ENCODE assay signal across 18 cellular contexts in genomic region chr19:51621178-51621577, GRCh38. TPM values are rescaled to one million over a fixed set of nuclear protein-coding genes. Genes with fewer than 3 reads are reported as not detected.
A peak's percentile ranks its signal among the peaks of the same experiment; 100 is the strongest.
DNase-seq lines count a peak whose midpoint lies in the region; ATAC-seq and TF ChIP-seq lines count a peak whose summit lies in the region.
"Had no signal": no experiment of that assay in that cellular context is flagged by ENCODE, and none has a peak within 500 bp of the region (broad histone marks: within the 10 kb centered on the region; RNA-seq: fewer than 3 reads in every experiment).

No MANE protein-coding gene starts in this region.

- TF ChIP-seq POLR2A in spleen (IDR thresholded peaks at IDR 0.05), result no peak

- H4K20me1 ChIP-seq in OCI-LY3 (ENCODE audit: insufficient read depth, low read length), result no peaks in the 10 kb centered on the region

- 10 to 50% (median 13%) methylated on average over 2 of the region's 2 CpGs for WGBS in spleen, 5 donors

- peaks cover 53% of the 10 kb centered on the region for H3K27me3 ChIP-seq in OCI-LY3 (ENCODE audit: low read depth, low read length)
- H3K27me3 ChIP-seq in spleen (replicated peaks in 1 of 7), result peaks cover 0 to 2% (median 0%) of the 10 kb centered on the region in 7 donors

- H3K27ac ChIP-seq in OCI-LY3 (ENCODE audit: low read length) (peak overlapping the region; percentile 41), spleen (peak overlapping the region in 7 of 8 donors; percentile 29 to 81 (median 61))
- H3K27ac ChIP-seq: coronary artery had no signal

- no peak overlapping the region for H2AFZ ChIP-seq in OCI-LY3 (ENCODE audit: low read depth, low read length)

- H3K36me3 ChIP-seq in OCI-LY3 (replicated peaks; ENCODE audit: low read depth, low read length) (no peaks in the 10 kb centered on the region), spleen (peaks cover 0 to 66% (median 12%) of the 10 kb centered on the region in 6 donors)

- H3K4me1 ChIP-seq in OCI-LY3 (ENCODE audit: low read length) (peaks cover 36% of the 10 kb centered on the region), spleen (peaks cover 0 to 47% (median 19%) of the 10 kb centered on the region in 6 donors)

- TF ChIP-seq CTCF in OCI-LY3 (IDR thresholded peaks at IDR 0.05; ENCODE audit: low read depth, low read length) (no peak), spleen (IDR thresholded peaks at IDR 0.05 in 8 of 11, conservative IDR thresholded peaks at IDR 0.05 in 3 of 11) (no peak), omental fat pad (IDR thresholded peaks at IDR 0.05) (no peak)

- 0 out of 2 replicates have a peak overlapping the region, but pooled peaks have one; percentile 6 for H3K4me3 ChIP-seq in OCI-LY3 (ENCODE audit: low read length)
- peak overlapping the region in 1 of 8 donors; percentile 8 for H3K4me3 ChIP-seq in spleen
- H3K4me3 ChIP-seq: coronary artery had no signal

- H3K4me2 ChIP-seq in OCI-LY3 (ENCODE audit: low read length), result peak overlapping the region; percentile 58

- DNase-seq in spleen (no peak), NCI-H1436 (lab: John Stamatoyannopoulos, UW) (no peak), A172 (ENCODE audit: low spot score) (no peak), left cardiac atrium (no peak), omental fat pad (ENCODE audit: low spot score) (no peak)
- DNase-seq: activated CD4-positive, alpha-beta T cell treated with anti-CD3 and anti-CD28 coated beads for 4 hours; activated T-cell treated with anti-CD3 and anti-CD28 coated beads, Interleukin-2, amount 50 U/mL, for 72 hours; amygdala; HCEC 1CT; IMR-90; NCI-H187; NK-92 treated with Interleukin-12 subunit alpha and Interleukin-12 subunit beta, amount 100 ng/mL, for 24 hours had no signal

- H3K9ac ChIP-seq in OCI-LY3 (ENCODE audit: low read length), result no peak overlapping the region

- H3K9me3 ChIP-seq in OCI-LY3 (ENCODE audit: insufficient read depth, low read length) (no peaks in the 10 kb centered on the region), spleen (peaks cover 0 to 3% (median 0%) of the 10 kb centered on the region in 8 donors)

- H3K79me2 ChIP-seq in OCI-LY3 (ENCODE audit: low read length), result no peaks in the 10 kb centered on the region

- ATAC-seq in GM18498 (IDR thresholded peaks at IDR 0.05; ENCODE audit: unreplicated experiment) (peak; percentile 69), HG03108 (IDR thresholded peaks at IDR 0.05; ENCODE audit: unreplicated experiment) (peak; percentile 54), left cardiac atrium (no peak), omental fat pad (ENCODE audit: low FRiP score) (no peak)
- ATAC-seq: activated T-cell treated with anti-CD3 and anti-CD28 coated beads, Interleukin-2, amount 50 U/mL, for 72 hours; esophagus mucosa had no signal

- intact Hi-C loops in spleen (cut with DNase I; ENCODE audit: low total_unique reads) (no loop called here), left cardiac atrium (cut with DNase I) (no loop called here)

RNA-seq across cellular contexts. Expression of gene SIGLEC5, which starts 9.0 kb away (rescaled TPM):
- total RNA-seq in spleen (10 to 100 TPM in 1 of 7 donors, 1 to 10 TPM in 4, not detected in 2; 5.9 to 12.9 (median 9.8) TPM), left cardiac atrium (under 1 TPM; 0.71 to 0.81 TPM), omental fat pad (under 1 TPM in 1 of 4 donors, not detected in 3; 0.19 TPM)
- not detected for polyA plus RNA-seq in spleen
- total RNA-seq in A172 (2014; rRNA removed; shearing (Covaris generic)), result not detected in 2 replicates
- total RNA-seq: activated T-cell treated with anti-CD3 and anti-CD28 coated beads, Interleukin-2, amount 50 U/mL, for 72 hours; esophagus mucosa; IMR-90 had no signal
- polyA plus RNA-seq: IMR-90 had no signal

RNA-seq across cellular contexts. Expression of gene SIGLEC14, which starts 25.4 kb away (rescaled TPM):
- 100 to 1,000 TPM in 1 of 7 donors, 10 to 100 TPM in 4, not detected in 2; 40.1 to 101 (median 84.4) TPM for total RNA-seq in spleen
- 10 to 100 TPM; 13.3 to 20.8 (median 15.9) TPM for polyA plus RNA-seq in spleen
- not detected in 2 replicates for total RNA-seq in A172 (2014; rRNA removed; shearing (Covaris generic))
- total RNA-seq in left cardiac atrium, result 1 to 10 TPM; 1.2 to 4.2 TPM
- 10 to 100 TPM in 2 of 4 donors, 1 to 10 TPM in 1, not detected in 1; 1.9 to 12.6 (median 12.2) TPM for total RNA-seq in omental fat pad
- total RNA-seq: IMR-90, skeletal muscle tissue had no signal
- polyA plus RNA-seq: IMR-90 had no signal

RNA-seq across cellular contexts. Expression of gene ZNF175, which starts 50.1 kb away (rescaled TPM):
- 10 to 100 TPM; 10.5 to 24.4 (median 18.4) TPM for total RNA-seq in spleen
- 1 to 10 TPM; 1.8 to 4.2 (median 2.0) TPM for polyA plus RNA-seq in spleen
- 0.72 and 0.96 TPM in 2 replicates for total RNA-seq in A172 (2014; rRNA removed; shearing (Covaris generic))
- 10 to 100 TPM in 1 of 2 donors, 1 to 10 TPM in 1; 9.6 to 10.8 TPM for total RNA-seq in left cardiac atrium
- 10 to 100 TPM in 1 of 4 donors, 1 to 10 TPM in 3; 2.2 to 11.5 (median 6.0) TPM for total RNA-seq in omental fat pad

Comparison
In these comparisons a context has a peak if more than half of its experiments do, and no peak if none do; other contexts are left out.
1. ATAC-seq: peak in GM18498 (single experiment) and HG03108 (single experiment); none in left cardiac atrium (0 of 2) and omental fat pad (single experiment).